Comparison of ENCODE assay signal across 8 cellular contexts in genomic region chr1:61050541-61051454, GRCh38. TPM values are rescaled to one million over a fixed set of nuclear protein-coding genes. Genes with fewer than 3 reads are reported as not detected.
DNase-seq lines count a peak whose midpoint lies in the region; ATAC-seq and TF ChIP-seq lines count a peak whose summit lies in the region.

No MANE protein-coding gene starts in this region.

- no peaks in the 10 kb centered on the region for H4K20me1 ChIP-seq in SK-N-SH (ENCODE audit: insufficient read depth)

- no peak for TF ChIP-seq RAD21 in SK-N-SH (IDR thresholded peaks at IDR 0.05; ENCODE audit: low read length)

- TF ChIP-seq EP300 in SK-N-SH (IDR thresholded peaks at IDR 0.05; ENCODE audit: borderline replicate concordance in 1 of 2, low read depth in 1 of 2, low read length in 1 of 2) = no peak; a peak in 1 of 4 replicates

- POLR2A ChIA-PET in BJ (lab: Charles Lee) = interaction anchor here (0.5 kb wide), 1 partner anchor 113 kb away, joined by 4 read pairs; no protein-coding TSS in a partner anchor
- POLR2A ChIA-PET in SK-N-SH (lab: Yijun Ruan, JAX) = interaction anchor here (0.5 to 2.1 kb wide), 10 partner anchors 27 to 769 kb away, joined by 3 to 14 read pairs (median 3); no protein-coding TSS in a partner anchor

- H3K36me3 ChIP-seq in BJ (ENCODE audit: control insufficient read depth, insufficient read depth, low read length) = no peaks in the 10 kb centered on the region
- no peaks in the 10 kb centered on the region for H3K36me3 ChIP-seq in SK-N-SH (replicated peaks in 1 of 2; ENCODE audit: control insufficient read depth in 1 of 2, insufficient read depth in 2 of 2, low read length in 1 of 2)
- no peaks in the 10 kb centered on the region for H3K36me3 ChIP-seq in upper lobe of right lung

- H3K9ac ChIP-seq in SK-N-SH = peak overlapping the region; percentile 85

- CTCF ChIA-PET in BJ (lab: Yijun Ruan, JAX) = interaction anchor here (0.5 to 3.8 kb wide), 64 partner anchors 8 to 1080 kb away, joined by 3 to 34 read pairs (median 4); no protein-coding TSS in a partner anchor
- CTCF ChIA-PET in SK-N-SH (lab: Yijun Ruan, JAX) = interaction anchor here (0.6 to 5.6 kb wide), 74 partner anchors 9 to 1087 kb away, joined by 3 to 43 read pairs (median 4); partner anchors contain the start of gene NFIA

- H3K9me3 ChIP-seq in SK-N-SH (no peaks in the 10 kb centered on the region), upper lobe of right lung (no peaks in the 10 kb centered on the region)

- intact Hi-C loops in upper lobe of right lung (cut with DNase I) = loop anchor here (10.0 kb wide), 1 partner anchor 404 kb away; no protein-coding TSS in a partner anchor

- peak overlapping the region; percentile 64 for H3K4me3 ChIP-seq in BJ (ENCODE audit: low read depth, low read length)
- peak overlapping the region; percentile 84 to 92 for H3K4me3 ChIP-seq in SK-N-SH (ENCODE audit: low read depth in 2 of 2, low read length in 1 of 2)
- peak overlapping the region; percentile 77 for H3K4me3 ChIP-seq in upper lobe of right lung

- H2AFZ ChIP-seq in SK-N-SH (ENCODE audit: low read depth) = peak overlapping the region; percentile 96

- H3K79me2 ChIP-seq in SK-N-SH (ENCODE audit: insufficient read depth) = no peaks in the 10 kb centered on the region

- H3K27me3 ChIP-seq in BJ (ENCODE audit: control insufficient read depth, insufficient read depth, low read length) = peaks cover 4% of the 10 kb centered on the region
- no peaks in the 10 kb centered on the region for H3K27me3 ChIP-seq in SK-N-SH (ENCODE audit: insufficient read depth)
- H3K27me3 ChIP-seq in upper lobe of right lung = no peaks in the 10 kb centered on the region

- 6% methylated on average over 39 of the region's 86 CpGs for WGBS in SK-N-SH (ENCODE audit: low lambda C conversion rate)

- TF ChIP-seq CTCF in BJ (IDR thresholded peaks at IDR 0.05; ENCODE audit: insufficient read depth, low read depth, low read length) (no peak), SK-N-SH (IDR thresholded peaks at IDR 0.05) (no peak), upper lobe of right lung (IDR thresholded peaks at IDR 0.05) (no peak)

- no peaks in the 10 kb centered on the region for H3K9me2 ChIP-seq in SK-N-SH

- H3K27ac ChIP-seq in SK-N-SH (ENCODE audit: low read depth in 2 of 2, low read length in 1 of 2) (peak overlapping the region; percentile 54 to 92; a peak in 3 of 4 replicates), epithelial cell of prostate (peak overlapping the region; percentile 59), upper lobe of right lung (peak overlapping the region; percentile 93)

- peak overlapping the region; percentile 92 for H3K4me2 ChIP-seq in SK-N-SH

- ATAC-seq in GM21619 (IDR thresholded peaks at IDR 0.05; ENCODE audit: unreplicated experiment) = peak; percentile 21
- peak; percentile 76 for ATAC-seq in upper lobe of right lung
- no peak for ATAC-seq in GM21576 (IDR thresholded peaks at IDR 0.05; ENCODE audit: unreplicated experiment)

- H3F3A ChIP-seq in SK-N-SH (replicated peaks; ENCODE audit: insufficient read depth) = no peaks in the 10 kb centered on the region

- no peak for DNase-seq in BJ (ENCODE audit: low read depth)
- peak; percentile 86 for DNase-seq in SK-N-SH
- DNase-seq in epithelial cell of prostate (ENCODE audit: low read depth, low spot score) = no peak
- DNase-seq in mucosa of gallbladder (ENCODE audit: low spot score) = peak; percentile 44
- DNase-seq in upper lobe of right lung = peak; percentile 80
- no peak for DNase-seq in NCI-H2081 treated with DMSO at 0.1 percent for 48 hours (lab: John Stamatoyannopoulos, UW)

- H3K4me1 ChIP-seq in SK-N-SH (ENCODE audit: control insufficient read depth in 1 of 2, insufficient read depth in 2 of 2, low read depth in 1 of 2, low read length in 1 of 2) (peaks cover 0 to 8% of the 10 kb centered on the region in 2 experiments; a peak in 2 of 4 replicates), upper lobe of right lung (peaks cover 32% of the 10 kb centered on the region)

TF ChIP-seq in SK-N-SH, 30 proteins besides CTCF, POLR2A, EP300 and RAD21:
- no peak for TF ChIP-seq NRF1 (IDR thresholded peaks at IDR 0.05; ENCODE audit: low read depth, low read length)
- 0 out of 2 replicates have a peak, but pooled peaks have one; percentile 15 for TF ChIP-seq MXI1 (IDR thresholded peaks at IDR 0.05; ENCODE audit: low read depth, low read length)
- TF ChIP-seq TAF1 (IDR thresholded peaks at IDR 0.05; ENCODE audit: borderline replicate concordance, low read depth, low read length) = no peak

RNA-seq across cellular contexts. Expression of gene NFIA, which starts 31.6 kb away (rescaled TPM):
- 3.5 and 4.5 TPM in 2 replicates for polyA plus RNA-seq in BJ (2011; rRNA removed)
- polyA minus RNA-seq in BJ (2011; rRNA and poly(A)+ RNA removed) = 9.4 and 17.4 TPM in 2 replicates
- 3.3 and 4.1 TPM in 2 replicates for polyA plus RNA-seq in SK-N-SH (2012; rRNA removed)
- 2.1 and 2.7 TPM in 2 replicates for polyA plus RNA-seq in SK-N-SH (2012; cell fraction: cytosol; rRNA removed)
- 1.6 and 3.1 TPM in 2 replicates for polyA plus RNA-seq in SK-N-SH (2012; cell fraction: nucleus; rRNA removed)
- 82.8 TPM for total RNA-seq in mucosa of gallbladder
- total RNA-seq in upper lobe of right lung = 66.6 TPM

Comparison
In these comparisons a context has a peak if more than half of its experiments do, and no peak if none do; other contexts are left out.
1. DNase-seq: peak in SK-N-SH (single experiment), mucosa of gallbladder (single experiment) and upper lobe of right lung (single experiment); none in BJ (single experiment), epithelial cell of prostate (single experiment) and NCI-H2081 treated with DMSO at 0.1 percent for 48 hours (single experiment).
2. Peak in every context shown above with its lines, with median percentiles within 50 percentile points of each other: H3K4me3 ChIP-seq and H3K27ac ChIP-seq.